In genomic region chr9:135468866-135469521, GRCh38 we compare ENCODE assay signal across 10 cellular contexts. TPM values are rescaled to one million over a fixed set of nuclear protein-coding genes. Genes with fewer than 3 reads are reported as not detected.
DNase-seq lines count a peak whose midpoint lies in the region; FAIRE-seq and TF ChIP-seq lines count a peak whose summit lies in the region.
"Had no signal": no experiment of that assay in that cellular context is flagged by ENCODE, and none has a peak within 500 bp of the region (broad histone marks: within the 10 kb centered on the region; RNA-seq: fewer than 3 reads in every experiment).

No MANE protein-coding gene starts in this region.

- peak overlapping the region; percentile 24 for H3K4me3 ChIP-seq in fibroblast of pulmonary artery (replicated peaks; ENCODE audit: low read depth, low read length)

- TF ChIP-seq CTCF in fibroblast of pulmonary artery (IDR thresholded peaks at IDR 0.05; ENCODE audit: low read length, missing control alignments) (no peak), D721Med (IDR thresholded peaks at IDR 0.05; ENCODE audit: insufficient read depth, missing control alignments) (no peak)

- in situ Hi-C loops in G401 (cut with HindIII; ENCODE audit: low sequenced_read_pairs), result no loop called here

- peak; percentile 35 to 51 for DNase-seq in activated CD4-positive, alpha-beta T cell treated with anti-CD3 and anti-CD28 coated beads for 24 hours (ENCODE audit: low read depth in 2 of 2)
- no peak for DNase-seq in activated CD4-positive, alpha-beta T cell treated with anti-CD3 and anti-CD28 coated beads for 1 hour
- peak; percentile 44 to 60 for DNase-seq in activated CD4-positive, alpha-beta T cell treated with anti-CD3 and anti-CD28 coated beads, Interleukin-2, amount 50 U/mL, for 4 hours
- peak; percentile 31 for DNase-seq in fibroblast of pulmonary artery (ENCODE audit: low read depth)
- DNase-seq in stimulated activated CD8-positive, alpha-beta memory T cell treated with anti-CD3 and anti-CD28 coated beads, Interleukin-4, amount 100 ng/mL, for 48 hours, result peak; percentile 64
- no peak for DNase-seq in NCI-H774 (lab: John Stamatoyannopoulos, UW)
- no peak for DNase-seq in G401 (ENCODE audit: low spot score)
- no peak for DNase-seq in D721Med (ENCODE audit: insufficient read length, low spot score)
- DNase-seq: NCI-H510A had no signal

- FAIRE-seq in D721Med (lab: Jason Lieb, UNC), result no peak
- FAIRE-seq: islet of Langerhans had no signal

RNA-seq across cellular contexts. Expression of gene PPP1R26, which starts 10.6 kb away (rescaled TPM):
- 13.7 and 17.9 TPM in 2 replicates for total RNA-seq in G401 (2014; rRNA removed; shearing (Covaris generic))

RNA-seq across cellular contexts. Expression of gene MRPS2, which starts 31.5 kb away (rescaled TPM):
- 32.7 and 53.5 TPM in 2 replicates for total RNA-seq in G401 (2014; rRNA removed; shearing (Covaris generic))

RNA-seq across cellular contexts. Expression of gene LCN1, which starts 52.2 kb away (rescaled TPM):
- not detected in 2 replicates for total RNA-seq in G401 (2014; rRNA removed; shearing (Covaris generic))

Comparison
In these comparisons a context has a peak if more than half of its experiments do, and no peak if none do; other contexts are left out.
1. DNase-seq: peak in activated CD4-positive, alpha-beta T cell treated with anti-CD3 and anti-CD28 coated beads for 24 hours (2 of 2), activated CD4-positive, alpha-beta T cell treated with anti-CD3 and anti-CD28 coated beads, Interleukin-2, amount 50 U/mL, for 4 hours (2 of 2), fibroblast of pulmonary artery (single experiment) and stimulated activated CD8-positive, alpha-beta memory T cell treated with anti-CD3 and anti-CD28 coated beads, Interleukin-4, amount 100 ng/mL, for 48 hours (single experiment); none in activated CD4-positive, alpha-beta T cell treated with anti-CD3 and anti-CD28 coated beads for 1 hour (single experiment), NCI-H774 (single experiment), G401 (single experiment) and D721Med (single experiment).